In genomic region chr9:125889122-125889523, GRCh38 we compare ENCODE assay signal across 8 cellular contexts.
DNase-seq lines count a peak whose midpoint lies in the region; ATAC-seq and TF ChIP-seq lines count a peak whose summit lies in the region.

No MANE protein-coding gene starts in this region.

- H3K4me3 Mint-ChIP-seq in activated naive CD4-positive, alpha-beta T cell treated with anti-CD3 and anti-CD28 coated beads, Interleukin-2, amount 10 ng/mL, durations not matched to agents 7 days and 5 days, result peak overlapping the region; percentile 44
- H3K4me3 Mint-ChIP-seq in progenitor cell of endocrine pancreas (ENCODE audit: low read depth), result peak overlapping the region; percentile 74

- ATAC-seq in HG03159 (IDR thresholded peaks at IDR 0.05; ENCODE audit: unreplicated experiment) (peak; percentile 18), left cardiac atrium (peak; percentile 82 to 85), HG02981 (IDR thresholded peaks at IDR 0.05; ENCODE audit: unreplicated experiment) (no peak), GM19328 (IDR thresholded peaks at IDR 0.05; ENCODE audit: unreplicated experiment) (no peak)

- intact Hi-C loops in left cardiac atrium (cut with DNase I), result loop anchor here in 1 of 2 donors (2.0 kb wide), 1 partner anchor 138 kb away; no protein-coding TSS in a partner anchor

- no peaks in the 10 kb centered on the region for H3K9me3 Mint-ChIP-seq in activated naive CD4-positive, alpha-beta T cell treated with anti-CD3 and anti-CD28 coated beads, Interleukin-2, amount 10 ng/mL, durations not matched to agents 7 days and 5 days
- H3K9me3 Mint-ChIP-seq in progenitor cell of endocrine pancreas (ENCODE audit: low read depth), result no peaks in the 10 kb centered on the region

- CTCF ChIA-PET in activated naive CD4-positive, alpha-beta T cell treated with anti-CD3 and anti-CD28 coated beads, Interleukin-2, amount 10 ng/mL, durations not matched to agents 7 days and 5 days (lab: Charles Lee), result no interaction called here

- peaks cover 35% of the 10 kb centered on the region for H3K27me3 Mint-ChIP-seq in activated naive CD4-positive, alpha-beta T cell treated with anti-CD3 and anti-CD28 coated beads, Interleukin-2, amount 10 ng/mL, durations not matched to agents 7 days and 5 days
- H3K27me3 Mint-ChIP-seq in progenitor cell of endocrine pancreas, result no peaks in the 10 kb centered on the region

- DNase-seq in GF-D8 (lab: John Stamatoyannopoulos, UW), result peak; percentile 84
- no peak for DNase-seq in activated naive CD4-positive, alpha-beta T cell treated with anti-CD3 and anti-CD28 coated beads, Interleukin-2, amount 10 ng/mL, durations not matched to agents 7 days and 5 days
- peak; percentile 43 for DNase-seq in left cardiac atrium
- no peak for DNase-seq in progenitor cell of endocrine pancreas (ENCODE audit: low spot score, unreplicated experiment)
- no peak for DNase-seq in T-helper 9 cell

- H3K4me1 Mint-ChIP-seq in activated naive CD4-positive, alpha-beta T cell treated with anti-CD3 and anti-CD28 coated beads, Interleukin-2, amount 10 ng/mL, durations not matched to agents 7 days and 5 days, result peaks cover 10% of the 10 kb centered on the region
- peaks cover 35% of the 10 kb centered on the region for H3K4me1 Mint-ChIP-seq in progenitor cell of endocrine pancreas (ENCODE audit: low read depth)

- no peaks in the 10 kb centered on the region for H3K36me3 Mint-ChIP-seq in activated naive CD4-positive, alpha-beta T cell treated with anti-CD3 and anti-CD28 coated beads, Interleukin-2, amount 10 ng/mL, durations not matched to agents 7 days and 5 days
- H3K36me3 Mint-ChIP-seq in progenitor cell of endocrine pancreas (ENCODE audit: insufficient read depth), result no peaks in the 10 kb centered on the region

- no peak for TF ChIP-seq CTCF in progenitor cell of endocrine pancreas (IDR thresholded peaks at IDR 0.05; ENCODE audit: unreplicated experiment)

- H3K27ac Mint-ChIP-seq in activated naive CD4-positive, alpha-beta T cell treated with anti-CD3 and anti-CD28 coated beads, Interleukin-2, amount 10 ng/mL, durations not matched to agents 7 days and 5 days, result no peak overlapping the region
- peak overlapping the region; percentile 22 for H3K27ac Mint-ChIP-seq in progenitor cell of endocrine pancreas

Comparison
In these comparisons a context has a peak if more than half of its experiments do, and no peak if none do; other contexts are left out.
1. DNase-seq: peak in GF-D8 (single experiment) and left cardiac atrium (single experiment); none in activated naive CD4-positive, alpha-beta T cell treated with anti-CD3 and anti-CD28 coated beads, Interleukin-2, amount 10 ng/mL, durations not matched to agents 7 days and 5 days (single experiment), progenitor cell of endocrine pancreas (single experiment) and T-helper 9 cell (single experiment).
2. ATAC-seq: peak in HG03159 (single experiment) and left cardiac atrium (2 of 2); none in HG02981 (single experiment) and GM19328 (single experiment).